ENCODE assay signal across 32 cellular contexts in genomic region chr2:224157655-224158054, GRCh38.
"Had no signal": no experiment of that assay in that cellular context is flagged by ENCODE, and none has a peak within 500 bp of the region (broad histone marks: within the 10 kb centered on the region; RNA-seq: fewer than 3 reads in every experiment).

No MANE protein-coding gene starts in this region.

- DNase-seq: activated B cell treated with CpG ODN at 0.5 μM for 24 hours; activated CD4-positive, alpha-beta memory T cell treated with anti-CD3 and anti-CD28 coated beads for 36 hours; activated CD4-positive, alpha-beta T cell treated with anti-CD3 and anti-CD28 coated beads for 4 hours; activated CD4-positive, alpha-beta T cell treated with anti-CD3 and anti-CD28 coated beads, Interleukin-2, amount 50 U/mL, for 1 hour; activated CD4-positive, CD25-positive, alpha-beta regulatory T cell treated with anti-CD3 and anti-CD28 coated beads, Interleukin-2, amount 50 U/mL, for 72 hours; activated CD8-positive, alpha-beta memory T cell treated with anti-CD3 and anti-CD28 coated beads for 24 hours; activated CD8-positive, alpha-beta memory T cell treated with anti-CD3 and anti-CD28 coated beads, Interleukin-2, amount 10 ng/mL, durations not matched to agents 7 days and 5 days; activated CD8-positive, alpha-beta memory T cell treated with anti-CD3 and anti-CD28 coated beads, Interleukin-2, amount 50 U/mL, for 48 hours; activated effector memory CD4-positive, alpha-beta T cell treated with Interleukin-2 at 50 U/mL for 16 hours; activated naive CD4-positive, alpha-beta T cell treated with anti-CD3 and anti-CD28 coated beads, Interleukin-2, amount 10 ng/mL, durations not matched to agents 7 days and 5 days; activated naive CD8-positive, alpha-beta T cell treated with anti-CD3 and anti-CD28 coated beads, Interleukin-2, amount 50 U/mL, for 24 hours; activated T-cell treated with anti-CD3 and anti-CD28 coated beads, Interleukin-2, amount 50 U/mL, for 48 hours; anterior cingulate cortex; Kasumi-1; KG1; MG63; NCI-H1048; NCI-H1105 treated with DMSO at 0.1 percent for 48 hours; NCI-H1436; NCI-H1694; NCI-H1930; NCI-H345; NCI-H510A; NCI-H526 treated with DMSO at 0.1 percent for 48 hours; NCI-H774; Peyer's patch; RPMI8226; SW 1271; T-helper 1 cell; T-helper 2 cell; T-helper 9 cell had no signal

- H3K9me3 ChIP-seq: MG63, Peyer's patch had no signal

- H3K27ac ChIP-seq: Peyer's patch, VCaP had no signal

- H3K4me3 ChIP-seq: MG63, Peyer's patch had no signal

- H3K27me3 ChIP-seq: MG63, Peyer's patch had no signal

- ATAC-seq: activated CD8-positive, alpha-beta memory T cell treated with anti-CD3 and anti-CD28 coated beads, Interleukin-2, amount 10 ng/mL, durations not matched to agents 7 days and 5 days; activated naive CD8-positive, alpha-beta T cell treated with anti-CD3 and anti-CD28 coated beads, Interleukin-2, amount 50 U/mL, for 24 hours had no signal

- H3K36me3 ChIP-seq: MG63, Peyer's patch had no signal
